Comparison of ENCODE assay signal across 23 cellular contexts in genomic region chr1:166261511-166261910, GRCh38.
"Had no signal": no experiment of that assay in that cellular context is flagged by ENCODE, and none has a peak within 500 bp of the region (broad histone marks: within the 10 kb centered on the region; RNA-seq: fewer than 3 reads in every experiment).

No MANE protein-coding gene starts in this region.

- H3K36me3 ChIP-seq: colonic mucosa, esophagus muscularis mucosa, esophagus squamous epithelium, gastrocnemius medialis, gastroesophageal sphincter, heart left ventricle, heart right ventricle had no signal

- H3K27me3 ChIP-seq: colonic mucosa, dorsolateral prefrontal cortex, esophagus muscularis mucosa, esophagus squamous epithelium, foreskin keratinocyte, gastrocnemius medialis, gastroesophageal sphincter, heart right ventricle had no signal

- DNase-seq: colonic mucosa; cortex of kidney; dermis blood vessel endothelial cell; dorsolateral prefrontal cortex; effector CD4-positive, alpha-beta T cell; effector CD8-positive, alpha-beta T cell; effector memory CD4-positive, alpha-beta T cell; effector memory CD8-positive, alpha-beta T cell; endodermal cell; erythroblast; esophagus squamous epithelium; foreskin fibroblast; foreskin keratinocyte; foreskin melanocyte; gastrocnemius medialis; glutamatergic neuron; heart left ventricle; heart right ventricle had no signal

- H3K4me1 ChIP-seq: colonic mucosa, esophagus muscularis mucosa, esophagus squamous epithelium, foreskin keratinocyte, gastrocnemius medialis, gastroesophageal sphincter, heart left ventricle, heart right ventricle had no signal

- ATAC-seq: effector memory CD8-positive, alpha-beta T cell; esophagus mucosa; foreskin keratinocyte; gastrocnemius medialis; gastroesophageal sphincter; heart left ventricle; heart right ventricle had no signal

- H3K4me3 ChIP-seq: colonic mucosa, coronary artery, dorsolateral prefrontal cortex, esophagus muscularis mucosa, esophagus squamous epithelium, gastrocnemius medialis, gastroesophageal sphincter, heart left ventricle, heart right ventricle had no signal

- H3K27ac ChIP-seq: colonic mucosa, coronary artery, dorsolateral prefrontal cortex, epithelial cell of prostate, esophagus muscularis mucosa, esophagus squamous epithelium, foreskin keratinocyte, gastrocnemius medialis, gastroesophageal sphincter, heart left ventricle, heart right ventricle had no signal

- H3K9me3 ChIP-seq: colonic mucosa, esophagus squamous epithelium, gastrocnemius medialis had no signal
